1 cellular context compared by ENCODE assay signal in the genomic region with DNA sequence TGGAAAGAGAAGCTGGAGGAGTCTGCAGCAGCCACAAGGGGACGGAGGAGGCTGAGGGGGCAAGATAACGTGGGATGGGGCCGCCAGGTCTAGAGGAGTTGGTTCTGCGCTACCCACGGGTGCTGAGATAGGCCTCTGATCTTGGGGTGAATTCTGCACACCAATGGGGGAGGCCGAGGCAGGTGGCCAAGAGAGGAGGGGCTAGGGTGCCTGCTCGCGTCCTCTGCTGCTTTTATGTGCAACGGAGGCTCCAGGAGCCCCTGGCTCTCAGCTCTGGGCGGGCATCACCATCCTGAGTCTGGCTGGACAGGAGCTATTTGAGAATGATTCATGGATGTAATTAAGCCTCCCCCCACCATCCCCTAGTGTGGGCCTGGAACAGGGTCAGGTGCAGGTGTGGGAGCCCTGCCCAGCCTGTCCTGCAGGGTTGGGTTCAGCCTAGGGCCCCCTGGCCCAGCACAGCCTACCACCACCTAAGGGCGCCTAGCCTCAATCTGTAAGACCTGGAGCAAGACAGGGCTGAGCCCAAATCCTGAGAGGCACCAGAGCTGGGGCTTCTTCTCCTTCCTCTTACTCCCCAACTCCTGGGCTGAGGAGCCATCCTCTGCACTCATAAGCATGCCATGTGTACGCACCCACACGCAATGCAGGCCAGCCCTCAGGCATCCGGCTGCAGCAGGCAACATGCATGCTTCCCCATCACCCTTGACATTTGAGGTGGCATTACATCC.
TF ChIP-seq lines count a peak whose summit lies in the region.

No MANE protein-coding gene starts in this region.

TF ChIP-seq in GM12878, 131 proteins besides CTCF, POLR2A, EP300 and RAD21:
- no peak for TF ChIP-seq POU2F2 (IDR thresholded peaks at IDR 0.05; ENCODE audit: borderline replicate concordance, low read depth, low read length)
- TF ChIP-seq POLR2AphosphoS2 (IDR thresholded peaks at IDR 0.05; ENCODE audit: low read depth, low read length): peak; percentile 26; the same call in 1 of the 2 replicates
